1 cellular context compared by ENCODE assay signal in genomic region chr10:75495434-75496190, GRCh38.
TF ChIP-seq lines count a peak whose summit lies in the region.

No MANE protein-coding gene starts in this region.

TF ChIP-seq in HepG2, 621 proteins besides CTCF, POLR2A, EP300 and RAD21 (continued from another document and continues in another):
- TF ChIP-seq ZNF576 (CRISPR knock-in tag; IDR thresholded peaks at IDR 0.05): no peak
- no peak for TF ChIP-seq MEIS1 (CRISPR knock-in tag; IDR thresholded peaks at IDR 0.05; ENCODE audit: borderline replicate concordance)
- peak; percentile 38; the same call in 1 of the 2 replicates for TF ChIP-seq DRAP1 (CRISPR knock-in tag; IDR thresholded peaks at IDR 0.05)
- TF ChIP-seq NFIC (IDR thresholded peaks at IDR 0.05; ENCODE audit: low read length): 0 out of 2 replicates have a peak, but pooled peaks have one; percentile 36
- TF ChIP-seq HNF1B (CRISPR knock-in tag; IDR thresholded peaks at IDR 0.05): peak; percentile 30; the same call in 1 of the 2 replicates
- TF ChIP-seq NR1H2 (CRISPR knock-in tag; IDR thresholded peaks at IDR 0.05; ENCODE audit: borderline replicate concordance, low read depth): no peak
- TF ChIP-seq ZNF83 (CRISPR knock-in tag; IDR thresholded peaks at IDR 0.05; ENCODE audit: borderline replicate concordance): no peak
- TF ChIP-seq NR3C1 (CRISPR knock-in tag; IDR thresholded peaks at IDR 0.05): no peak
- TF ChIP-seq, protein P1, sequence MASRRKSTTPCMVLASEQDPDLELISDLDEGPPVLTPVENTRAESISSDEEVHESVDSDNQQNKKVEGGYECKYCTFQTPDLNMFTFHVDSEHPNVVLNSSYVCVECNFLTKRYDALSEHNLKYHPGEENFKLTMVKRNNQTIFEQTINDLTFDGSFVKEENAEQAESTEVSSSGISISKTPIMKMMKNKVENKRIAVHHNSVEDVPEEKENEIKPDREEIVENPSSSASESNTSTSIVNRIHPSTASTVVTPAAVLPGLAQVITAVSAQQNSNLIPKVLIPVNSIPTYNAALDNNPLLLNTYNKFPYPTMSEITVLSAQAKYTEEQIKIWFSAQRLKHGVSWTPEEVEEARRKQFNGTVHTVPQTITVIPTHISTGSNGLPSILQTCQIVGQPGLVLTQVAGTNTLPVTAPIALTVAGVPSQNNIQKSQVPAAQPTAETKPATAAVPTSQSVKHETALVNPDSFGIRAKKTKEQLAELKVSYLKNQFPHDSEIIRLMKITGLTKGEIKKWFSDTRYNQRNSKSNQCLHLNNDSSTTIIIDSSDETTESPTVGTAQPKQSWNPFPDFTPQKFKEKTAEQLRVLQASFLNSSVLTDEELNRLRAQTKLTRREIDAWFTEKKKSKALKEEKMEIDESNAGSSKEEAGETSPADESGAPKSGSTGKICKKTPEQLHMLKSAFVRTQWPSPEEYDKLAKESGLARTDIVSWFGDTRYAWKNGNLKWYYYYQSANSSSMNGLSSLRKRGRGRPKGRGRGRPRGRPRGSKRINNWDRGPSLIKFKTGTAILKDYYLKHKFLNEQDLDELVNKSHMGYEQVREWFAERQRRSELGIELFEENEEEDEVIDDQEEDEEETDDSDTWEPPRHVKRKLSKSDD (CRISPR knock-in tag; IDR thresholded peaks at IDR 0.05; ENCODE audit: low read depth): peak; percentile 23; the same call in 1 of the 2 replicates
- no peak for TF ChIP-seq MXI1 (IDR thresholded peaks at IDR 0.05; ENCODE audit: borderline replicate concordance, low read depth, low read length)
- TF ChIP-seq STAG1 (CRISPR knock-in tag; IDR thresholded peaks at IDR 0.05): no peak
- no peak for TF ChIP-seq RELA (CRISPR knock-in tag; IDR thresholded peaks at IDR 0.05)
- no peak for TF ChIP-seq ZNF629 (CRISPR knock-in tag; conservative IDR thresholded peaks at IDR 0.05)
- no peak for TF ChIP-seq ZNF12 (CRISPR knock-in tag; IDR thresholded peaks at IDR 0.05)
- peak; percentile 37; the same call in 1 of the 2 replicates for TF ChIP-seq SALL1 (CRISPR knock-in tag; IDR thresholded peaks at IDR 0.05)
- no peak for TF ChIP-seq ZNF720 (CRISPR knock-in tag; IDR thresholded peaks at IDR 0.05)
- no peak for TF ChIP-seq BRCA1 (CRISPR knock-in tag; IDR thresholded peaks at IDR 0.05)
- TF ChIP-seq ZSCAN12 (CRISPR knock-in tag; IDR thresholded peaks at IDR 0.05): no peak
- TF ChIP-seq TBX2 (CRISPR knock-in tag; IDR thresholded peaks at IDR 0.05; ENCODE audit: borderline replicate concordance): peak; percentile 59; the same call in 1 of the 2 replicates
- TF ChIP-seq, protein P2, sequence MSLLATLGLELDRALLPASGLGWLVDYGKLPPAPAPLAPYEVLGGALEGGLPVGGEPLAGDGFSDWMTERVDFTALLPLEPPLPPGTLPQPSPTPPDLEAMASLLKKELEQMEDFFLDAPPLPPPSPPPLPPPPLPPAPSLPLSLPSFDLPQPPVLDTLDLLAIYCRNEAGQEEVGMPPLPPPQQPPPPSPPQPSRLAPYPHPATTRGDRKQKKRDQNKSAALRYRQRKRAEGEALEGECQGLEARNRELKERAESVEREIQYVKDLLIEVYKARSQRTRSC (CRISPR knock-in tag; IDR thresholded peaks at IDR 0.05; ENCODE audit: low read depth): no peak
- TF ChIP-seq, protein P3, sequence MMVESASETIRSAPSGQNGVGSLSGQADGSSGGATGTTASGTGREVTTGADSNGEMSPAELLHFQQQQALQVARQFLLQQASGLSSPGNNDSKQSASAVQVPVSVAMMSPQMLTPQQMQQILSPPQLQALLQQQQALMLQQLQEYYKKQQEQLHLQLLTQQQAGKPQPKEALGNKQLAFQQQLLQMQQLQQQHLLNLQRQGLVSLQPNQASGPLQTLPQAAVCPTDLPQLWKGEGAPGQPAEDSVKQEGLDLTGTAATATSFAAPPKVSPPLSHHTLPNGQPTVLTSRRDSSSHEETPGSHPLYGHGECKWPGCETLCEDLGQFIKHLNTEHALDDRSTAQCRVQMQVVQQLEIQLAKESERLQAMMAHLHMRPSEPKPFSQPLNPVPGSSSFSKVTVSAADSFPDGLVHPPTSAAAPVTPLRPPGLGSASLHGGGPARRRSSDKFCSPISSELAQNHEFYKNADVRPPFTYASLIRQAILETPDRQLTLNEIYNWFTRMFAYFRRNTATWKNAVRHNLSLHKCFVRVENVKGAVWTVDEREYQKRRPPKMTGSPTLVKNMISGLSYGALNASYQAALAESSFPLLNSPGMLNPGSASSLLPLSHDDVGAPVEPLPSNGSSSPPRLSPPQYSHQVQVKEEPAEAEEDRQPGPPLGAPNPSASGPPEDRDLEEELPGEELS (CRISPR knock-in tag; IDR thresholded peaks at IDR 0.05): peak; percentile 48
- no peak for TF ChIP-seq ZNF709 (CRISPR knock-in tag; IDR thresholded peaks at IDR 0.05)
- no peak for TF ChIP-seq ZNF567 (CRISPR knock-in tag; IDR thresholded peaks at IDR 0.05; ENCODE audit: borderline replicate concordance)
- no peak for TF ChIP-seq ZNF550 (CRISPR knock-in tag; IDR thresholded peaks at IDR 0.05; ENCODE audit: borderline replicate concordance)
- TF ChIP-seq ZNF781 (CRISPR knock-in tag; IDR thresholded peaks at IDR 0.05; ENCODE audit: borderline replicate concordance, not compliant biosample characterization): no peak
- TF ChIP-seq ZNF460 (CRISPR knock-in tag; IDR thresholded peaks at IDR 0.05; ENCODE audit: borderline replicate concordance): no peak
- no peak for TF ChIP-seq HNRNPUL1 (IDR thresholded peaks at IDR 0.05; ENCODE audit: low read depth, low read length)
- TF ChIP-seq ATF6 (CRISPR knock-in tag; conservative IDR thresholded peaks at IDR 0.05): no peak
- TF ChIP-seq, protein P4, sequence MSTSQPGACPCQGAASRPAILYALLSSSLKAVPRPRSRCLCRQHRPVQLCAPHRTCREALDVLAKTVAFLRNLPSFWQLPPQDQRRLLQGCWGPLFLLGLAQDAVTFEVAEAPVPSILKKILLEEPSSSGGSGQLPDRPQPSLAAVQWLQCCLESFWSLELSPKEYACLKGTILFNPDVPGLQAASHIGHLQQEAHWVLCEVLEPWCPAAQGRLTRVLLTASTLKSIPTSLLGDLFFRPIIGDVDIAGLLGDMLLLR (CRISPR knock-in tag; IDR thresholded peaks at IDR 0.05): no peak
- TF ChIP-seq ZEB1 (IDR thresholded peaks at IDR 0.05; ENCODE audit: insufficient replicate concordance, low read depth): no peak
- TF ChIP-seq HNRNPLL (IDR thresholded peaks at IDR 0.05; ENCODE audit: low read depth, low read length, poor library complexity, severe bottlenecking): no peak
- TF ChIP-seq SNAPC5 (CRISPR knock-in tag; IDR thresholded peaks at IDR 0.05; ENCODE audit: borderline replicate concordance): no peak
- no peak for TF ChIP-seq ZNF839 (CRISPR knock-in tag; IDR thresholded peaks at IDR 0.05; ENCODE audit: borderline replicate concordance)
- peak; percentile 14; the same call in 1 of the 2 replicates for TF ChIP-seq ATF2 (CRISPR knock-in tag; IDR thresholded peaks at IDR 0.05)
- TF ChIP-seq TGIF2 (CRISPR knock-in tag; IDR thresholded peaks at IDR 0.05): no peak
- TF ChIP-seq ZNF589 (CRISPR knock-in tag; conservative IDR thresholded peaks at IDR 0.05): no peak
- no peak for TF ChIP-seq RFXAP (CRISPR knock-in tag; IDR thresholded peaks at IDR 0.05; ENCODE audit: borderline replicate concordance)
- TF ChIP-seq ZNF512 (CRISPR knock-in tag; IDR thresholded peaks at IDR 0.05): no peak
- no peak for TF ChIP-seq KDM1A (CRISPR knock-in tag; IDR thresholded peaks at IDR 0.05)
- TF ChIP-seq NBN (conservative IDR thresholded peaks at IDR 0.05): no peak
- TF ChIP-seq MED1 (CRISPR knock-in tag; IDR thresholded peaks at IDR 0.05): 0 out of 2 replicates have a peak, but pooled peaks have one; percentile 41
- TF ChIP-seq, protein P5, sequence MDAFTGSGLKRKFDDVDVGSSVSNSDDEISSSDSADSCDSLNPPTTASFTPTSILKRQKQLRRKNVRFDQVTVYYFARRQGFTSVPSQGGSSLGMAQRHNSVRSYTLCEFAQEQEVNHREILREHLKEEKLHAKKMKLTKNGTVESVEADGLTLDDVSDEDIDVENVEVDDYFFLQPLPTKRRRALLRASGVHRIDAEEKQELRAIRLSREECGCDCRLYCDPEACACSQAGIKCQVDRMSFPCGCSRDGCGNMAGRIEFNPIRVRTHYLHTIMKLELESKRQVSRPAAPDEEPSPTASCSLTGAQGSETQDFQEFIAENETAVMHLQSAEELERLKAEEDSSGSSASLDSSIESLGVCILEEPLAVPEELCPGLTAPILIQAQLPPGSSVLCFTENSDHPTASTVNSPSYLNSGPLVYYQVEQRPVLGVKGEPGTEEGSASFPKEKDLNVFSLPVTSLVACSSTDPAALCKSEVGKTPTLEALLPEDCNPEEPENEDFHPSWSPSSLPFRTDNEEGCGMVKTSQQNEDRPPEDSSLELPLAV (CRISPR knock-in tag; conservative IDR thresholded peaks at IDR 0.05; ENCODE audit: low read depth): no peak
- no peak for TF ChIP-seq REST (IDR thresholded peaks at IDR 0.05; ENCODE audit: borderline replicate concordance in 1 of 2, low read depth in 1 of 2, low read length in 2 of 2)
- TF ChIP-seq HES4 (CRISPR knock-in tag; IDR thresholded peaks at IDR 0.05; ENCODE audit: borderline replicate concordance): no peak
- TF ChIP-seq ZNF562 (CRISPR knock-in tag; IDR thresholded peaks at IDR 0.05; ENCODE audit: borderline replicate concordance): no peak
